In genomic region chr17:17514993-17515920, GRCh38 we compare ENCODE assay signal across 12 cellular contexts. TPM values are rescaled to one million over a fixed set of nuclear protein-coding genes. Genes with fewer than 3 reads are reported as not detected.
DNase-seq lines count a peak whose midpoint lies in the region; ATAC-seq, FAIRE-seq and TF ChIP-seq lines count a peak whose summit lies in the region.
"Had no signal": no experiment of that assay in that cellular context is flagged by ENCODE, and none has a peak within 500 bp of the region (broad histone marks: within the 10 kb centered on the region; RNA-seq: fewer than 3 reads in every experiment).

No MANE protein-coding gene starts in this region.

- H4K91ac ChIP-seq in H9 (ENCODE audit: insufficient read length, low read depth, low read length): no peak overlapping the region

- H3K14ac ChIP-seq in H9 (ENCODE audit: insufficient read depth, low read length): no peak overlapping the region

- H3K4ac ChIP-seq in H9 (ENCODE audit: low read depth, low read length): no peak overlapping the region

- no peak overlapping the region for H3K18ac ChIP-seq in H9 (ENCODE audit: insufficient read length, low read depth, low read length)

- H2BK5ac ChIP-seq in H9 (ENCODE audit: insufficient read length, low read length): no peak overlapping the region

- WGBS in H9 (ENCODE audit: extremely low coverage, insufficient read length, low lambda C conversion rate): no CpG with 5 or more reads among the region's 20 CpGs

- H3K27ac ChIP-seq in H9 (ENCODE audit: insufficient read length, low read depth, low read length) (no peak overlapping the region), subcutaneous abdominal adipose tissue (ENCODE audit: low read depth, low read length) (peak overlapping the region; percentile 89)
- H3K27ac ChIP-seq: PC-9 had no signal

- TF ChIP-seq CTCF in H9 (conservative IDR thresholded peaks at IDR 0.05) (no peak), WTC11 (IDR thresholded peaks at IDR 0.05) (no peak)

- peaks cover 0 to 11% (median 0%) of the 10 kb centered on the region in 5 donors for H3K36me3 ChIP-seq in subcutaneous abdominal adipose tissue (ENCODE audit: control insufficient read depth in 5 of 5, insufficient read depth in 5 of 5, low read length in 5 of 5)

- no peak overlapping the region for H3T11ph ChIP-seq in H9 (ENCODE audit: low read length)

- H3K4me2 ChIP-seq in H9 (ENCODE audit: insufficient read depth, insufficient read length, low read length): no peak overlapping the region
- H3K4me2 ChIP-seq: PC-9 had no signal

- H4K8ac ChIP-seq in H9 (replicated peaks; ENCODE audit: insufficient read length, low read depth, low read length): no peak overlapping the region

- no peak overlapping the region for H3K4me3 ChIP-seq in subcutaneous abdominal adipose tissue (ENCODE audit: low read depth in 1 of 5, low read length in 5 of 5)
- H3K4me3 ChIP-seq: PC-9 had no signal

- no peaks in the 10 kb centered on the region for H3K9me3 Mint-ChIP-seq in H9
- no peaks in the 10 kb centered on the region for H3K9me3 Mint-ChIP-seq in WTC11

- H2BK120ac ChIP-seq in H9 (ENCODE audit: low read depth, low read length, poor library complexity, severe bottlenecking): no peak overlapping the region

- H2AFZ ChIP-seq in H9 (ENCODE audit: low read length): no peak overlapping the region
- H2AFZ ChIP-seq: PC-9 had no signal

- peaks cover 26 to 27% of the 10 kb centered on the region in 2 experiments for H3K4me1 Mint-ChIP-seq in H9
- H3K4me1 Mint-ChIP-seq in WTC11: peaks cover 22% of the 10 kb centered on the region

- H2AK5ac ChIP-seq in H9 (ENCODE audit: insufficient read length, low read length): no peak overlapping the region

- H3K36me3 Mint-ChIP-seq in H9 (ENCODE audit: insufficient read depth in 1 of 3, low read depth in 3 of 3) (no peaks in the 10 kb centered on the region; a peak in 2 of 7 replicates), WTC11 (no peaks in the 10 kb centered on the region)

- H3K23ac ChIP-seq in H9 (ENCODE audit: insufficient read length, low read depth, low read length): no peak overlapping the region

- H3K9me3 ChIP-seq in H9 (ENCODE audit: control insufficient read depth, low read depth, low read length): no peaks in the 10 kb centered on the region
- no peaks in the 10 kb centered on the region for H3K9me3 ChIP-seq in subcutaneous abdominal adipose tissue (ENCODE audit: control insufficient read depth in 5 of 5, low read length in 5 of 5)

- H3K56ac ChIP-seq in H9 (ENCODE audit: insufficient read length, low read depth, low read length): no peak overlapping the region

- POLR2A ChIA-PET in WTC11 (lab: Charles Lee): interaction anchor here (0.8 to 1.4 kb wide), 3 partner anchors 13 to 18 kb away, joined by 3 read pairs; no protein-coding TSS in a partner anchor

- no peak overlapping the region for H2BK15ac ChIP-seq in H9 (ENCODE audit: low read depth, low read length)

- H3K79me1 ChIP-seq in H9 (ENCODE audit: insufficient read depth, low read depth, low read length, poor library complexity, severe bottlenecking): no peaks in the 10 kb centered on the region

- H3K9ac ChIP-seq in H9 (ENCODE audit: extremely low read depth, insufficient read length, low read length): no peak overlapping the region
- peak overlapping the region in 4 of 5 donors; percentile 38 to 68 (median 59) for H3K9ac ChIP-seq in subcutaneous abdominal adipose tissue (ENCODE audit: low read length in 5 of 5)

- H3K27me3 Mint-ChIP-seq in H9 (ENCODE audit: low read depth) (no peaks in the 10 kb centered on the region), WTC11 (ENCODE audit: low read depth) (no peaks in the 10 kb centered on the region)

- no peaks in the 10 kb centered on the region for H3K27me3 ChIP-seq in H9 (ENCODE audit: insufficient read depth, low read length)
- no peaks in the 10 kb centered on the region for H3K27me3 ChIP-seq in subcutaneous abdominal adipose tissue (ENCODE audit: control insufficient read depth in 5 of 5, insufficient read depth in 4 of 5, low read length in 5 of 5)

- peak overlapping the region in 1 of 2 experiments; percentile 42; a peak in 2 of 5 replicates for H3K4me3 Mint-ChIP-seq in H9
- H3K4me3 Mint-ChIP-seq in WTC11: no peak overlapping the region

- peak; percentile 83 for ATAC-seq in WTC11
- no peak for ATAC-seq in HG03439 (IDR thresholded peaks at IDR 0.05; ENCODE audit: unreplicated experiment)
- ATAC-seq: esophagus mucosa had no signal

- DNase-seq in H9 (peak; percentile 87), WTC11 (ENCODE audit: low spot score) (peak; percentile 58), AG08396 (ENCODE audit: low spot score) (no peak)
- no peak for DNase-seq in activated T-cell treated with anti-CD3 and anti-CD28 coated beads, Interleukin-2, amount 50 U/mL, for 1 hour
- DNase-seq: NCI-H2081 treated with DMSO at 0.1 percent for 48 hours, PC-9 had no signal

- H2BK20ac ChIP-seq in H9 (ENCODE audit: low read depth, low read length, poor library complexity, severe bottlenecking): no peak overlapping the region

- H3K4me1 ChIP-seq in H9 (ENCODE audit: insufficient read depth, low read length): peaks cover 4% of the 10 kb centered on the region; the same call in 1 of the 2 replicates
- peaks cover 9 to 43% (median 31%) of the 10 kb centered on the region in 5 donors for H3K4me1 ChIP-seq in subcutaneous abdominal adipose tissue (ENCODE audit: control insufficient read depth in 5 of 5, insufficient read depth in 5 of 5, low read length in 5 of 5)

- H2BK12ac ChIP-seq in H9 (ENCODE audit: insufficient read length, low read depth, low read length): no peak overlapping the region

- no peaks in the 10 kb centered on the region for H3K79me2 ChIP-seq in H9 (ENCODE audit: insufficient read depth, low read length)

- no peak overlapping the region for H4K5ac ChIP-seq in H9 (ENCODE audit: insufficient read length, low read depth, low read length)

- H4K20me1 ChIP-seq in H9 (ENCODE audit: control insufficient read depth, insufficient read depth, insufficient read length): no peaks in the 10 kb centered on the region

- peak; percentile 13 for FAIRE-seq in islet of Langerhans (lab: Jason Lieb, UNC)
- FAIRE-seq: TTC549, urothelium cell line had no signal

- CTCF ChIA-PET in WTC11 (lab: Charles Lee): interaction anchor here (0.5 to 3.6 kb wide), 8 partner anchors 10 to 160 kb away, joined by 3 to 46 read pairs (median 6); partner anchors contain the start of gene RASD1

- no peaks in the 10 kb centered on the region for H3K23me2 ChIP-seq in H9 (ENCODE audit: insufficient read length, low read depth, low read length, poor library complexity, severe bottlenecking)

- peak overlapping the region; percentile 44 to 76 (median 72); a peak in 5 of 7 replicates for H3K27ac Mint-ChIP-seq in H9
- peak overlapping the region; percentile 79 for H3K27ac Mint-ChIP-seq in WTC11

TF ChIP-seq in WTC11, 78 proteins besides CTCF, POLR2A, EP300 and RAD21:
- TF ChIP-seq FOXP4 (CRISPR knock-in tag; IDR thresholded peaks at IDR 0.05) (0 out of 2 replicates have a peak, but pooled peaks have one; percentile 16), ETV6 (CRISPR knock-in tag; IDR thresholded peaks at IDR 0.05) (peak; percentile 53; the same call in 1 of the 2 replicates), JUN (CRISPR knock-in tag; IDR thresholded peaks at IDR 0.05) (no peak), SP1 (CRISPR knock-in tag; conservative IDR thresholded peaks at IDR 0.05) (0 out of 2 replicates have a peak, but pooled peaks have one; percentile 11), ZNF423 (CRISPR knock-in tag; IDR thresholded peaks at IDR 0.05) (peak; percentile 53; the same call in 1 of the 2 replicates)
TF ChIP-seq in WTC11: peak in this region for 4.

RNA-seq across cellular contexts. Expression of gene RASD1, which starts 19.1 kb away (rescaled TPM):
- total RNA-seq in H9 (2021) (5.7 and 6.8 TPM in 2 replicates), WTC11 (2021) (5.1 to 5.3 TPM (median 5.2 TPM) in 3 replicates)

RNA-seq across cellular contexts. Expression of gene MED9, which starts 38.5 kb away (rescaled TPM):
- total RNA-seq in H9 (2021) (19.6 and 20.0 TPM in 2 replicates), WTC11 (2021) (15.9 to 21.1 TPM (median 18.1 TPM) in 3 replicates)

Comparison
In these comparisons a context has a peak if more than half of its experiments do, and no peak if none do; other contexts are left out.
1. DNase-seq: peak in H9 (single experiment) and WTC11 (single experiment); none in AG08396 (single experiment) and activated T-cell treated with anti-CD3 and anti-CD28 coated beads, Interleukin-2, amount 50 U/mL, for 1 hour (single experiment).